Comparison of ENCODE assay signal across 9 cellular contexts in the genomic region with DNA sequence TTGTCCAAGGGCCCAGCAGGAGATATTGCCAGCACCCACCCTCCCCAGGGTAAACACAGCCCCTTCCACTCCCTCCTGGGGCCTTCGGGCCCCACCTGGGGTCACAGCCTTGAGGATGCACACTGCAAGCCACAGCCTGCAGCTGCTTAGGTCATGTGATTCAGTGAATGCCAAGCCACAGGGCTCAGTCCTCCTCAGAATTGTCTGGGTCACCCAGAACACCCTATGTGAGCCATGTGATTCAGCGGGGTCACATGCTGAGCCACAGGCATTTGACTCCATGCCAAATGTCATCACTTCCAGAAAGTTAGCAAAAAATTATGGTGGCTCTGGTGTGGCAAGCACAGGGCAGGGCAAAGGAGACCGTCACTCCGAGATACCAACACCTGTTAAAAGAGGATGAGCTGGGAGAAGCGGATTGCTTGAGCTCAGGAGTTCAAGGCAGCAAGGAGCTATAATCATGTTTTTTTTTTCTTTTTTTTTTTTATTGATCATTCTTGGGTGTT. TPM values are rescaled to one million over a fixed set of nuclear protein-coding genes. Genes with fewer than 3 reads are reported as not detected.
DNase-seq lines count a peak whose midpoint lies in the region; ATAC-seq and TF ChIP-seq lines count a peak whose summit lies in the region.
"Had no signal": no experiment of that assay in that cellular context is flagged by ENCODE, and none has a peak within 500 bp of the region (broad histone marks: within the 10 kb centered on the region; RNA-seq: fewer than 3 reads in every experiment).

No MANE protein-coding gene starts in this region.

- no peak overlapping the region for H3K27ac Mint-ChIP-seq in stimulated activated naive CD8-positive, alpha-beta T cell treated with anti-CD3 and anti-CD28 coated beads, Interleukin-15, amount 100 ng/mL, for 72 hours

- H2AK5ac ChIP-seq in mesendoderm (ENCODE audit: low read length): no peak overlapping the region

- H3K4me3 ChIP-seq in mesendoderm (ENCODE audit: low read length): no peak overlapping the region

- H3K79me1 ChIP-seq in mesendoderm (ENCODE audit: low read length): no peaks in the 10 kb centered on the region

- no peak overlapping the region for H3K56ac ChIP-seq in mesendoderm (ENCODE audit: low read length)

- peaks cover 19% of the 10 kb centered on the region for H3K4me1 Mint-ChIP-seq in stimulated activated naive CD8-positive, alpha-beta T cell treated with anti-CD3 and anti-CD28 coated beads, Interleukin-15, amount 100 ng/mL, for 72 hours

- intact Hi-C loops in cardiac septum (cut with DNase I): no loop called here

- no peak overlapping the region for H2BK120ac ChIP-seq in mesendoderm (ENCODE audit: low read depth, low read length)

- WGBS in mesendoderm (ENCODE audit: extremely low coverage, insufficient coverage, low lambda C conversion rate): no CpG with 5 or more reads among the region's 5 CpGs

- no peaks in the 10 kb centered on the region for H3K36me3 ChIP-seq in mesendoderm (ENCODE audit: control insufficient read depth, insufficient read depth, low read length)

- no peak overlapping the region for H2BK15ac ChIP-seq in mesendoderm (replicated peaks; ENCODE audit: low read depth)

- no peak overlapping the region for H3K23ac ChIP-seq in mesendoderm (ENCODE audit: low read length)

- DNase-seq in cardiac septum (ENCODE audit: low spot score): peak; percentile 81
- DNase-seq in stimulated activated naive CD8-positive, alpha-beta T cell treated with anti-CD3 and anti-CD28 coated beads, Interleukin-15, amount 100 ng/mL, for 72 hours: no peak
- DNase-seq in NCI-H226: no peak
- no peak for DNase-seq in mesendoderm
- no peak for DNase-seq in OCI-M2 (lab: John Stamatoyannopoulos, UW; ENCODE audit: unreplicated experiment)
- DNase-seq in stimulated activated CD4-positive, alpha-beta T cell treated with anti-CD3 and anti-CD28 coated beads, Interleukin-15, amount 100 ng/mL, for 24 hours: no peak
- DNase-seq: effector memory CD4-positive, alpha-beta T cell had no signal

- H3K4me1 ChIP-seq in mesendoderm (ENCODE audit: control insufficient read depth, low read depth, low read length): no peaks in the 10 kb centered on the region

- no peaks in the 10 kb centered on the region for H3K79me2 ChIP-seq in mesendoderm (ENCODE audit: control insufficient read depth, insufficient read depth, low read length)

- H3K18ac ChIP-seq in mesendoderm (ENCODE audit: low read length): no peak overlapping the region

- H4K5ac ChIP-seq in mesendoderm (ENCODE audit: low read length): no peak overlapping the region

- no peak overlapping the region for H4K8ac ChIP-seq in mesendoderm (ENCODE audit: low read depth, low read length)

- no peak overlapping the region for H3K4me3 Mint-ChIP-seq in stimulated activated naive CD8-positive, alpha-beta T cell treated with anti-CD3 and anti-CD28 coated beads, Interleukin-15, amount 100 ng/mL, for 72 hours

- H3K4me2 ChIP-seq in mesendoderm (ENCODE audit: low read length): no peak overlapping the region

- H3K9ac ChIP-seq in mesendoderm (ENCODE audit: low read length): no peak overlapping the region

- no peak overlapping the region for H2BK5ac ChIP-seq in mesendoderm (ENCODE audit: low read length)

- H3K9me3 Mint-ChIP-seq in stimulated activated naive CD8-positive, alpha-beta T cell treated with anti-CD3 and anti-CD28 coated beads, Interleukin-15, amount 100 ng/mL, for 72 hours: no peaks in the 10 kb centered on the region

- ATAC-seq in HG03565 (IDR thresholded peaks at IDR 0.05; ENCODE audit: unreplicated experiment) (peak; percentile 40), SK-N-SH treated with all-trans-retinoic acid at 6 μM for 48 hours (peak; percentile 22)
- ATAC-seq in stimulated activated naive CD8-positive, alpha-beta T cell treated with anti-CD3 and anti-CD28 coated beads, Interleukin-15, amount 100 ng/mL, for 72 hours: peak; percentile 42

- no peak overlapping the region for H3K4ac ChIP-seq in mesendoderm (ENCODE audit: low read depth, low read length)

- no peaks in the 10 kb centered on the region for H3K27me3 ChIP-seq in mesendoderm (ENCODE audit: insufficient read depth, low read length, poor library complexity)

- no peak overlapping the region for H3K27ac ChIP-seq in mesendoderm (ENCODE audit: low read depth, low read length)

- no peaks in the 10 kb centered on the region for H3K27me3 Mint-ChIP-seq in stimulated activated naive CD8-positive, alpha-beta T cell treated with anti-CD3 and anti-CD28 coated beads, Interleukin-15, amount 100 ng/mL, for 72 hours

TF ChIP-seq in SK-N-SH treated with all-trans-retinoic acid at 6 μM for 48 hours, 23 proteins besides CTCF, POLR2A, EP300 and RAD21 (continues in another document):
- no peak for TF ChIP-seq ZNF70 (CRISPR knock-in tag; IDR thresholded peaks at IDR 0.05)
- TF ChIP-seq OSR1 (CRISPR knock-in tag; IDR thresholded peaks at IDR 0.05): no peak
- TF ChIP-seq RARB (CRISPR knock-in tag; IDR thresholded peaks at IDR 0.05): no peak
- TF ChIP-seq TCF4 (CRISPR knock-in tag; IDR thresholded peaks at IDR 0.05; ENCODE audit: borderline replicate concordance): no peak
- TF ChIP-seq SNAI2 (CRISPR knock-in tag; IDR thresholded peaks at IDR 0.05): no peak
- no peak for TF ChIP-seq CREB5 (CRISPR knock-in tag; IDR thresholded peaks at IDR 0.05; ENCODE audit: low read depth)
- TF ChIP-seq ARNTL (CRISPR knock-in tag; IDR thresholded peaks at IDR 0.05; ENCODE audit: borderline replicate concordance, low read depth): no peak
- TF ChIP-seq ESRRG (CRISPR knock-in tag; IDR thresholded peaks at IDR 0.05): no peak
- no peak for TF ChIP-seq PATZ1 (CRISPR knock-in tag; IDR thresholded peaks at IDR 0.05; ENCODE audit: borderline replicate concordance)
- TF ChIP-seq PPARA (CRISPR knock-in tag; IDR thresholded peaks at IDR 0.05; ENCODE audit: borderline replicate concordance): no peak
- no peak for TF ChIP-seq POU6F1 (CRISPR knock-in tag; IDR thresholded peaks at IDR 0.05; ENCODE audit: borderline replicate concordance, low read depth)
- no peak for TF ChIP-seq ZC3H10 (CRISPR knock-in tag; IDR thresholded peaks at IDR 0.05)
- TF ChIP-seq ZNF8 (CRISPR knock-in tag; IDR thresholded peaks at IDR 0.05): no peak
- TF ChIP-seq GLIS3 (CRISPR knock-in tag; IDR thresholded peaks at IDR 0.05): no peak
- TF ChIP-seq CSRNP3 (CRISPR knock-in tag; IDR thresholded peaks at IDR 0.05): no peak

RNA-seq across cellular contexts. Expression of gene PSAP, which starts 17.2 kb away (rescaled TPM):
- total RNA-seq in cardiac septum: 1,123 TPM
- polyA plus RNA-seq in mesendoderm (2013, experiment 1 of 2): 164 TPM
- polyA plus RNA-seq in mesendoderm (2013, experiment 2 of 2): 164 TPM
